Comparison of ENCODE assay signal across 10 cellular contexts in genomic region chr3:17678116-17678741, GRCh38.
DNase-seq lines count a peak whose midpoint lies in the region; ATAC-seq and TF ChIP-seq lines count a peak whose summit lies in the region.
"Had no signal": no experiment of that assay in that cellular context is flagged by ENCODE, and none has a peak within 500 bp of the region (broad histone marks: within the 10 kb centered on the region; RNA-seq: fewer than 3 reads in every experiment).

No MANE protein-coding gene starts in this region.

- ATAC-seq in GM18861 (IDR thresholded peaks at IDR 0.05; ENCODE audit: unreplicated experiment) (peak; percentile 86), HG02610 (IDR thresholded peaks at IDR 0.05; ENCODE audit: unreplicated experiment) (peak; percentile 90), GM21526 (IDR thresholded peaks at IDR 0.05; ENCODE audit: low FRiP score, unreplicated experiment) (no peak), natural killer cell (no peak)
- ATAC-seq: left colon had no signal

- H3K27ac Mint-ChIP-seq in natural killer cell = peak overlapping the region in 1 of 2 donors; percentile 48
- H3K27ac Mint-ChIP-seq: brain had no signal

- DNase-seq in RPMI7951 (ENCODE audit: low read depth) (peak; percentile 64), myocyte (ENCODE audit: low read depth) (peak; percentile 34), HK-2 (ENCODE audit: unreplicated experiment) (no peak), natural killer cell (no peak)
- DNase-seq in activated CD4-positive, alpha-beta T cell treated with anti-CD3 and anti-CD28 coated beads for 4 hours = no peak
- DNase-seq: left colon had no signal

- peaks cover 12 to 16% of the 10 kb centered on the region in 2 donors for H3K4me1 Mint-ChIP-seq in natural killer cell
- H3K4me1 Mint-ChIP-seq: brain had no signal

- intact Hi-C loops in natural killer cell (cut with micrococcal nuclease) = no loop called here

- TF ChIP-seq CTCF in natural killer cell (IDR thresholded peaks at IDR 0.05) = no peak

- no peaks in the 10 kb centered on the region for H3K9me3 Mint-ChIP-seq in natural killer cell

- H3K27me3 Mint-ChIP-seq in natural killer cell (ENCODE audit: low read depth in 2 of 2) = no peaks in the 10 kb centered on the region
- H3K27me3 Mint-ChIP-seq: brain had no signal

- H3K4me3 Mint-ChIP-seq in natural killer cell = no peak overlapping the region
- H3K4me3 Mint-ChIP-seq: brain had no signal

- H3K36me3 Mint-ChIP-seq in natural killer cell = no peaks in the 10 kb centered on the region
- H3K36me3 Mint-ChIP-seq: brain had no signal

Comparison
In these comparisons a context has a peak if more than half of its experiments do, and no peak if none do; other contexts are left out.
1. ATAC-seq: peak in GM18861 (single experiment) and HG02610 (single experiment); none in GM21526 (single experiment) and natural killer cell (0 of 3).
2. DNase-seq: peak in RPMI7951 (single experiment) and myocyte (single experiment); none in HK-2 (single experiment), natural killer cell (single experiment) and activated CD4-positive, alpha-beta T cell treated with anti-CD3 and anti-CD28 coated beads for 4 hours (0 of 2).